Comparison of ENCODE assay signal across 8 cellular contexts in genomic region chr1:146036990-146037646, GRCh38. TPM values are rescaled to one million over a fixed set of nuclear protein-coding genes. Genes with fewer than 3 reads are reported as not detected.
DNase-seq lines count a peak whose midpoint lies in the region; ATAC-seq, FAIRE-seq and TF ChIP-seq lines count a peak whose summit lies in the region.

No MANE protein-coding gene starts in this region.

- H3K4me1 Mint-ChIP-seq in activated CD4-positive, alpha-beta T cell treated with anti-CD3 and anti-CD28 coated beads for 36 hours = peaks cover 36% of the 10 kb centered on the region

- H3K4me2 ChIP-seq in HepG2 (ENCODE audit: low read depth, low read length) = peak overlapping the region; percentile 82

- TF ChIP-seq EP300 in HepG2 (IDR thresholded peaks at IDR 0.05; ENCODE audit: low read depth in 2 of 2, low read length in 2 of 2) (no peak), HepG2 (CRISPR knock-in tag; IDR thresholded peaks at IDR 0.05; ENCODE audit: borderline replicate concordance) (no peak; the same call in 1 of the 2 replicates)

- DNase-seq in EL (peak; percentile 91), NCI-H510A (lab: John Stamatoyannopoulos, UW) (peak; percentile 51), HepG2 (ENCODE audit: low spot score) (peak; percentile 90)
- DNase-seq in activated CD4-positive, alpha-beta T cell treated with anti-CD3 and anti-CD28 coated beads for 36 hours = peak; percentile 91
- DNase-seq in stimulated activated CD4-positive, alpha-beta T cell treated with anti-CD3 and anti-CD28 coated beads, Interleukin-2, amount 100 ng/mL, for 4 hours (ENCODE audit: low read depth) = peak; percentile 66

- in situ Hi-C loops in HepG2 (cut with HindIII; ENCODE audit: extremely low pct_ligation_motif_present, low pct_unique_long_range_greater_than_20kb) = no loop called here

- peak overlapping the region; percentile 89 for H3K9ac ChIP-seq in HepG2 (ENCODE audit: insufficient read depth, low read depth, low read length)

- ATAC-seq in HG02970 (IDR thresholded peaks at IDR 0.05; ENCODE audit: low FRiP score, unreplicated experiment) (peak; percentile 32), HepG2 (peak; percentile 69), GM19351 (IDR thresholded peaks at IDR 0.05; ENCODE audit: unreplicated experiment) (no peak)
- peak; percentile 45 for ATAC-seq in activated CD4-positive, alpha-beta T cell treated with anti-CD3 and anti-CD28 coated beads for 36 hours

- peak overlapping the region; percentile 88 for H3K27ac ChIP-seq in cingulate gyrus (ENCODE audit: low read depth, low read length)
- H3K27ac ChIP-seq in HepG2 (ENCODE audit: extremely low read length, insufficient read depth, low read length) = peak overlapping the region; percentile 89

- H3K36me3 Mint-ChIP-seq in activated CD4-positive, alpha-beta T cell treated with anti-CD3 and anti-CD28 coated beads for 36 hours (ENCODE audit: low read depth) = peaks cover 11% of the 10 kb centered on the region

- H3K79me2 ChIP-seq in HepG2 (ENCODE audit: insufficient read depth, low read length) = no peaks in the 10 kb centered on the region

- H3K27me3 Mint-ChIP-seq in activated CD4-positive, alpha-beta T cell treated with anti-CD3 and anti-CD28 coated beads for 36 hours = peaks cover 2% of the 10 kb centered on the region

- CTCF ChIA-PET in activated CD4-positive, alpha-beta T cell treated with anti-CD3 and anti-CD28 coated beads for 36 hours (lab: Charles Lee) = interaction anchor here (0.7 to 9.5 kb wide), 11 partner anchors 10 to 178 kb away, joined by 3 to 76 read pairs (median 4); partner anchors contain the start of genes ANKRD34A and PIAS3
- CTCF ChIA-PET in HepG2 (lab: Yijun Ruan, JAX; ENCODE audit: low intra/inter-chr PET ratio, low total read pairs) = no interaction called here

- H3K36me3 ChIP-seq in HepG2 (replicated peaks in 1 of 2; ENCODE audit: control insufficient read depth in 1 of 2, insufficient read depth in 2 of 2, low read length in 2 of 2) = no peaks in the 10 kb centered on the region

- POLR2A ChIA-PET in activated CD4-positive, alpha-beta T cell treated with anti-CD3 and anti-CD28 coated beads for 36 hours (lab: Charles Lee) = interaction anchor here (0.6 to 8.8 kb wide), 8 partner anchors 11 to 179 kb away, joined by 3 to 228 read pairs (median 3); partner anchors contain the start of genes LIX1L, PIAS3 and RBM8A
- POLR2A ChIA-PET in HepG2 (lab: Yijun Ruan, JAX) = interaction anchor here (1.3 to 9.1 kb wide), 4 partner anchors 13 to 110 kb away, joined by 3 to 297 read pairs (median 14); partner anchors contain the start of genes ANKRD34A, HJV, POLR3GL and RBM8A

- FAIRE-seq in HepG2 (lab: Jason Lieb, UNC) = no peak

- no peaks in the 10 kb centered on the region; a peak in 1 of 5 replicates for H3K27me3 ChIP-seq in HepG2 (ENCODE audit: control insufficient read depth in 1 of 2, insufficient read depth in 2 of 2, low read length in 2 of 2)

- no peaks in the 10 kb centered on the region for H3K9me3 Mint-ChIP-seq in activated CD4-positive, alpha-beta T cell treated with anti-CD3 and anti-CD28 coated beads for 36 hours (ENCODE audit: low read depth)

- H3K4me3 ChIP-seq in HepG2 (replicated peaks in 1 of 3; ENCODE audit: insufficient read depth in 1 of 3, low read depth in 2 of 3, low read length in 3 of 3) = peak overlapping the region; percentile 73 to 86 (median 84)

- TSS peak; percentile 85 for BruUV-seq in HepG2 (replicated peaks; lab: Mats Ljungman, UMichigan)

- peak overlapping the region; percentile 96 for H2AFZ ChIP-seq in HepG2 (ENCODE audit: low read length)

- peaks cover 45% of the 10 kb centered on the region for H3K4me1 ChIP-seq in HepG2 (ENCODE audit: insufficient read depth, low read length)

- TF ChIP-seq POLR2A in HepG2 (IDR thresholded peaks at IDR 0.05; ENCODE audit: insufficient read depth in 1 of 2, low read depth in 2 of 2, low read length in 2 of 2) = no peak

- intact Hi-C loops in activated CD4-positive, alpha-beta T cell treated with anti-CD3 and anti-CD28 coated beads for 36 hours (cut with DNase I, micrococcal nuclease) = loop anchor here (1.0 to 5.0 kb wide), 6 partner anchors 15 to 110 kb away; partner anchors contain the start of genes RBM8A (in 2 of the 2), ANKRD34A (in 1 of the 2), POLR3GL (in 1 of the 2) and TXNIP (in 1 of the 2)
- intact Hi-C loops in HepG2 (cut with micrococcal nuclease; ENCODE audit: unreplicated experiment) = no loop called here

- no peak for TF ChIP-seq RAD21 in HepG2 (CRISPR knock-in tag; IDR thresholded peaks at IDR 0.05)

- no peak for TF ChIP-seq CTCF in HepG2 (CRISPR knock-in tag; IDR thresholded peaks at IDR 0.05)

- under 1% methylated on average over 21 of the region's 21 CpGs for WGBS in HepG2 (ENCODE audit: low lambda C conversion rate)

- H3K4me3 Mint-ChIP-seq in activated CD4-positive, alpha-beta T cell treated with anti-CD3 and anti-CD28 coated beads for 36 hours = peak overlapping the region; percentile 95

- no peaks in the 10 kb centered on the region for H3K9me3 ChIP-seq in HepG2 (ENCODE audit: low read length)

- no peaks in the 10 kb centered on the region for H4K20me1 ChIP-seq in HepG2 (ENCODE audit: insufficient read depth, low read length)

- H3K27ac Mint-ChIP-seq in activated CD4-positive, alpha-beta T cell treated with anti-CD3 and anti-CD28 coated beads for 36 hours = peak overlapping the region; percentile 98

TF ChIP-seq in HepG2, 621 proteins besides CTCF, POLR2A, EP300 and RAD21 (continues in another document):
- TF ChIP-seq SMC3 (IDR thresholded peaks at IDR 0.05; ENCODE audit: low read length) (no peak), ZNF34 (CRISPR knock-in tag; IDR thresholded peaks at IDR 0.05; ENCODE audit: borderline replicate concordance) (no peak), JUND (CRISPR knock-in tag; IDR thresholded peaks at IDR 0.05) (no peak), ZNF720 (CRISPR knock-in tag; IDR thresholded peaks at IDR 0.05) (no peak)

RNA-seq across cellular contexts. Expression of gene HJV, which starts 15.6 kb away (rescaled TPM):
- total RNA-seq in activated CD4-positive, alpha-beta T cell treated with anti-CD3 and anti-CD28 coated beads for 36 hours = not detected
- total RNA-seq in HepG2 (2016; rRNA removed; fragmentation: Illumina TruSeq; extraction: Trizol) = 0.15 and 0.18 TPM in 2 replicates
- 0.35 TPM in 1 of 2 replicates, not detected in the other for total RNA-seq in HepG2 (2016; cell fraction: cytosol; rRNA removed; fragmentation: Illumina TruSeq; extraction: Trizol; ENCODE audit: low read depth)
- 0.30 TPM in 1 of 2 replicates, not detected in the other for total RNA-seq in HepG2 (2016; cell fraction: insoluble cytoplasmic fraction; rRNA removed; fragmentation: Illumina TruSeq; extraction: Trizol)
- total RNA-seq in HepG2 (2016; cell fraction: membrane; rRNA removed; fragmentation: Illumina TruSeq; extraction: Trizol) = 0.22 and 0.28 TPM in 2 replicates
- total RNA-seq in HepG2 (2016; cell fraction: nucleus; rRNA removed; fragmentation: Illumina TruSeq; extraction: Trizol) = not detected in 2 replicates
- polyA plus RNA-seq in HepG2 (2011; rRNA removed) = 0.03 TPM in 1 of 2 replicates, not detected in the other
- polyA plus RNA-seq in HepG2 (2011; cell fraction: cytosol; rRNA removed) = 0.03 and 0.05 TPM in 2 replicates
- not detected in 2 replicates for polyA plus RNA-seq in HepG2 (2011; cell fraction: nucleus; rRNA removed)
- not detected in 2 replicates for polyA plus RNA-seq in HepG2 (2012)
- polyA plus RNA-seq in HepG2 (2016; cell fraction: cytosol; fragmentation: Illumina TruSeq; extraction: Trizol; ENCODE audit: low read depth) = 0.08 and 0.12 TPM in 2 replicates
- not detected in 2 replicates for polyA plus RNA-seq in HepG2 (2016; cell fraction: insoluble cytoplasmic fraction; fragmentation: Illumina TruSeq; extraction: Trizol; ENCODE audit: low read depth)
- not detected in 2 replicates for polyA plus RNA-seq in HepG2 (2016; cell fraction: membrane; fragmentation: Illumina TruSeq; extraction: Trizol; ENCODE audit: low read depth)
- not detected in 2 replicates for polyA plus RNA-seq in HepG2 (2016; cell fraction: nucleus; fragmentation: Illumina TruSeq; extraction: Trizol; ENCODE audit: insufficient read depth, low read depth)
- polyA minus RNA-seq in HepG2 (2011; rRNA and poly(A)+ RNA removed; ENCODE audit: low replicate concordance) = not detected in 2 replicates
- polyA minus RNA-seq in HepG2 (2011; cell fraction: cytosol; rRNA and poly(A)+ RNA removed) = not detected in 2 replicates
- not detected in 2 replicates for polyA minus RNA-seq in HepG2 (2011; cell fraction: nucleus; rRNA and poly(A)+ RNA removed)

RNA-seq across cellular contexts. Expression of gene TXNIP, which starts 40.7 kb away (rescaled TPM):
- total RNA-seq in activated CD4-positive, alpha-beta T cell treated with anti-CD3 and anti-CD28 coated beads for 36 hours = 100 to 1,000 TPM; 112 TPM
- total RNA-seq in HepG2 (2016; rRNA removed; fragmentation: Illumina TruSeq; extraction: Trizol) = 24.4 and 25.4 TPM in 2 replicates
- total RNA-seq in HepG2 (2016; cell fraction: cytosol; rRNA removed; fragmentation: Illumina TruSeq; extraction: Trizol; ENCODE audit: low read depth) = 4.1 and 4.3 TPM in 2 replicates
- 23.8 and 24.4 TPM in 2 replicates for total RNA-seq in HepG2 (2016; cell fraction: insoluble cytoplasmic fraction; rRNA removed; fragmentation: Illumina TruSeq; extraction: Trizol)
- total RNA-seq in HepG2 (2016; cell fraction: membrane; rRNA removed; fragmentation: Illumina TruSeq; extraction: Trizol) = 11.5 and 11.6 TPM in 2 replicates
- 34.7 and 39.5 TPM in 2 replicates for total RNA-seq in HepG2 (2016; cell fraction: nucleus; rRNA removed; fragmentation: Illumina TruSeq; extraction: Trizol)
- polyA plus RNA-seq in HepG2 (2011; rRNA removed) = 237 and 283 TPM in 2 replicates
- polyA plus RNA-seq in HepG2 (2011; cell fraction: cytosol; rRNA removed) = 133 and 240 TPM in 2 replicates
- 150 and 152 TPM in 2 replicates for polyA plus RNA-seq in HepG2 (2011; cell fraction: nucleus; rRNA removed)
- polyA plus RNA-seq in HepG2 (2012) = 191 and 204 TPM in 2 replicates
- polyA plus RNA-seq in HepG2 (2016; cell fraction: cytosol; fragmentation: Illumina TruSeq; extraction: Trizol; ENCODE audit: low read depth) = 1.0 and 1.3 TPM in 2 replicates
- 19.6 and 21.5 TPM in 2 replicates for polyA plus RNA-seq in HepG2 (2016; cell fraction: insoluble cytoplasmic fraction; fragmentation: Illumina TruSeq; extraction: Trizol; ENCODE audit: low read depth)
- 3.9 and 4.1 TPM in 2 replicates for polyA plus RNA-seq in HepG2 (2016; cell fraction: membrane; fragmentation: Illumina TruSeq; extraction: Trizol; ENCODE audit: low read depth)
- 35.2 and 39.0 TPM in 2 replicates for polyA plus RNA-seq in HepG2 (2016; cell fraction: nucleus; fragmentation: Illumina TruSeq; extraction: Trizol; ENCODE audit: insufficient read depth, low read depth)
- polyA minus RNA-seq in HepG2 (2011; rRNA and poly(A)+ RNA removed; ENCODE audit: low replicate concordance) = 132 and 425 TPM in 2 replicates
- 117 and 168 TPM in 2 replicates for polyA minus RNA-seq in HepG2 (2011; cell fraction: cytosol; rRNA and poly(A)+ RNA removed)
- polyA minus RNA-seq in HepG2 (2011; cell fraction: nucleus; rRNA and poly(A)+ RNA removed) = 259 and 346 TPM in 2 replicates
